In genomic region chr1:6913086-6913485, GRCh38 we compare ENCODE assay signal across 23 cellular contexts.
"Had no signal": no experiment of that assay in that cellular context is flagged by ENCODE, and none has a peak within 500 bp of the region (broad histone marks: within the 10 kb centered on the region; RNA-seq: fewer than 3 reads in every experiment).

No MANE protein-coding gene starts in this region.

- H3K4me1 Mint-ChIP-seq: stimulated activated memory B cell treated with anti-CD40 and anti-IgM and Interleukin-4, amounts not matched to agents 10 μg/mL and 1 μg/mL and 100 μg/mL, for 72 hours had no signal

- H3K36me3 Mint-ChIP-seq: natural killer cell; stimulated activated memory B cell treated with anti-CD40 and anti-IgM and Interleukin-4, amounts not matched to agents 10 μg/mL and 1 μg/mL and 100 μg/mL, for 72 hours had no signal

- H3K9ac ChIP-seq: parathyroid adenoma had no signal

- H3K27ac ChIP-seq: esophagus muscularis mucosa, foreskin keratinocyte, gastroesophageal sphincter, left ventricle myocardium inferior, parathyroid adenoma, prostate gland, thoracic aorta, vagina had no signal

- H3K4me3 Mint-ChIP-seq: dendritic cell treated with granulocyte-macrophage colony-stimulating factor and Interleukin-4, amounts not matched to agents 40 ng/mL and 50 ng/mL, for 4 days; natural killer cell; stimulated activated memory B cell treated with anti-CD40 and anti-IgM and Interleukin-4, amounts not matched to agents 10 μg/mL and 1 μg/mL and 100 μg/mL, for 72 hours had no signal

- H3K36me3 ChIP-seq: esophagus muscularis mucosa, gastroesophageal sphincter, heart right ventricle, left ventricle myocardium inferior, lower lobe of right lung, prostate gland, sigmoid colon, thoracic aorta, tibial nerve, vagina had no signal

- H3K9me3 ChIP-seq: left ventricle myocardium inferior, prostate gland, sigmoid colon, thoracic aorta, vagina had no signal

- H3K4me1 ChIP-seq: esophagus muscularis mucosa, gastroesophageal sphincter, lower lobe of right lung, parathyroid adenoma, prostate gland, sigmoid colon had no signal

- ATAC-seq: foreskin keratinocyte; gastroesophageal sphincter; left colon; natural killer cell; stimulated activated memory B cell treated with anti-CD40 and anti-IgM and Interleukin-4, amounts not matched to agents 10 μg/mL and 1 μg/mL and 100 μg/mL, for 72 hours; stimulated activated naive CD8-positive, alpha-beta T cell treated with anti-CD3 and anti-CD28 coated beads, Interleukin-15, Interleukin-2, amounts not matched to agents 100 U/mL and 50 U/mL, for 24 hours had no signal

- H3K27ac Mint-ChIP-seq: dendritic cell treated with granulocyte-macrophage colony-stimulating factor and Interleukin-4, amounts not matched to agents 40 ng/mL and 50 ng/mL, for 4 days; natural killer cell; stimulated activated memory B cell treated with anti-CD40 and anti-IgM and Interleukin-4, amounts not matched to agents 10 μg/mL and 1 μg/mL and 100 μg/mL, for 72 hours had no signal

- H3K4me3 ChIP-seq: esophagus muscularis mucosa, gastroesophageal sphincter, heart right ventricle, left ventricle myocardium inferior, lower lobe of right lung, prostate gland, sigmoid colon, thoracic aorta, tibial nerve, vagina had no signal

- H3K27me3 ChIP-seq: vagina had no signal

- DNase-seq: cerebellar nuclear complex; effector CD8-positive, alpha-beta T cell; foreskin keratinocyte; glutamatergic neuron; heart right ventricle; hippocampal formation; left colon; left ventricle myocardium inferior; lower lobe of right lung; natural killer cell; sigmoid colon; stimulated activated CD4-positive, alpha-beta T cell treated with anti-CD3 and anti-CD28 coated beads, Interleukin-4, amount 100 ng/mL, for 4 hours; stimulated activated naive CD8-positive, alpha-beta T cell treated with anti-CD3 and anti-CD28 coated beads, Interleukin-15, Interleukin-2, amounts not matched to agents 100 U/mL and 50 U/mL, for 24 hours had no signal

- H3K9me3 Mint-ChIP-seq: dendritic cell treated with granulocyte-macrophage colony-stimulating factor and Interleukin-4, amounts not matched to agents 40 ng/mL and 50 ng/mL, for 4 days; neural crest cell had no signal
